In the genomic region with DNA sequence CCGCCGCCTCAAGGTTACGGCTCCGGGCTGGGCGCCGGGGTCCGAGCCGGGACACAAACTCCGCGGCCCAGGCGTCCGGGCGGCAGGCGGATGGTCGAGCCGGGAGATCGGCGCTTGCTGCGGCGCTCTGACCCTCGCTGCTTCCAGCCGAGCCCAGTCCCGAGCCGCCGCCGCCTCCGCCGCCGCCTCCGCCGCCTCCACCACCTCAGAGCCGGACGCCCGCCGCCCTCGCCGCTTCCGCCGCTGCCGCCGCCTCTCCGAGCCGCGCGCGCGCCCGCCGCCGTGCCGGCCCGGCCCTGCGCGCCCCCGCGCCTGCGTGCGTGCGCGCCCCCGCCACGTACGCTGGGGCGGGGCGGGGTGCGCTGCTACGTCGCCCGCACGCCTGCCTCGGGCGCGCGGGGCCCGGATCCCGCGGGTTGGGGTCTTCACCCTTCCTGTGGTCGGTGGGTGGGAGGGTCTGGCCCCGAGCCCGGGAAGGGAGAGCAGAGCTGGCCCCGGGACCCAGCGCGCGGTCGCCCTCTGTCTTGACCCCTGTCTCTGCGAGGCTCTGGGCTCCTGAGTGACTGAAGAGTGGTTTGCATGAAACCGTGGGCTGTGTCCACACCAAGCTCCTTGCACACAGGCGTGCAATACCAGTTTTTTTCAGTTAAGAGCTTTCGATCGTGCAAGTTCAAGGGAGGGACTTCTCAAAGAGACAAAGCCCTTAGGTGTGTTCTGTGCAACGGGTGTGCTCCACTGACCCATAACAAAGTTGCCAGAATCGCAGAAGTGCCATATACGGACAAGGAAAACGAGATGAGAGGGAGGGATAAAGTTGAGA, we compare ENCODE assay signal across 8 cellular contexts. TPM values are rescaled to one million over a fixed set of nuclear protein-coding genes. Genes with fewer than 3 reads are reported as not detected.
DNase-seq lines count a peak whose midpoint lies in the region; ATAC-seq and TF ChIP-seq lines count a peak whose summit lies in the region.

SMURF1 (minus strand) TSS at position 256 of the 820 bp plus-strand sequence. CDS start 328 bp downstream, outside the sequence.

- TF ChIP-seq CTCF in right atrium auricular region (IDR thresholded peaks at IDR 0.05) (peak in 1 of 2 donors; percentile 39), psoas muscle (IDR thresholded peaks at IDR 0.05) (no peak)

- H3K27ac ChIP-seq in right atrium auricular region (peak within 1 kb of the TSS; percentile 94 to 98), psoas muscle (peak within 1 kb of the TSS; percentile 93), urinary bladder (ENCODE audit: low read depth) (peak within 1 kb of the TSS; percentile 99)

- DNase-seq in G401 (ENCODE audit: low spot score) (peak; percentile 67), Kasumi-1 (lab: John Stamatoyannopoulos, UW) (peak; percentile 37 to 48), T follicular helper cell (ENCODE audit: low read depth) (peak; percentile 51), amygdala (lab: John Stamatoyannopoulos, UW) (peak in 50 of 56 donors; percentile 7 to 77 (median 49)), right atrium auricular region (ENCODE audit: low spot score) (peak; percentile 60), psoas muscle (peak; percentile 75 to 86)

- WGBS in psoas muscle, 3 donors, result 0 to 2% (median 0%) methylated on average over 28 to 84 of the region's 94 CpGs
- WGBS in urinary bladder, result under 1% methylated on average over 94 of the region's 94 CpGs

- H3K36me3 ChIP-seq in right atrium auricular region, result no peaks in the 10 kb centered on the region
- H3K36me3 ChIP-seq in psoas muscle (ENCODE audit: insufficient read depth in 1 of 2, low read depth in 1 of 2), result no peaks in the 10 kb centered on the region
- H3K36me3 ChIP-seq in urinary bladder (ENCODE audit: insufficient read depth), result no peaks in the 10 kb centered on the region

- H3K4me3 ChIP-seq in right atrium auricular region, result peak within 1 kb of the TSS; percentile 77 to 100
- peak within 1 kb of the TSS; percentile 99 for H3K4me3 ChIP-seq in psoas muscle
- peak within 1 kb of the TSS; percentile 100 for H3K4me3 ChIP-seq in urinary bladder (ENCODE audit: low read depth, low read length)

- in situ Hi-C loops in G401 (cut with HindIII; ENCODE audit: low sequenced_read_pairs), result no loop called here

- ATAC-seq in GM21737 (IDR thresholded peaks at IDR 0.05; ENCODE audit: unreplicated experiment), result peak; percentile 70
- ATAC-seq in psoas muscle, result peak; percentile 72 to 79 (median 78)

- intact Hi-C loops in psoas muscle (cut with DNase I), result loop anchor here in 1 of 2 donors (5.0 to 10.0 kb wide), 2 partner anchors 67 to 171 kb away; no protein-coding TSS in a partner anchor

- H3K4me1 ChIP-seq in right atrium auricular region, result peaks cover 0 to 38% of the 10 kb centered on the region in 2 donors
- H3K4me1 ChIP-seq in psoas muscle, result peaks cover 19% of the 10 kb centered on the region
- no peaks in the 10 kb centered on the region for H3K4me1 ChIP-seq in urinary bladder (ENCODE audit: insufficient read depth)

- H3K27me3 ChIP-seq in right atrium auricular region, result no peaks in the 10 kb centered on the region
- H3K27me3 ChIP-seq in psoas muscle (ENCODE audit: insufficient read depth in 3 of 3, low read length in 2 of 3), result no peaks in the 10 kb centered on the region

- H3K9me3 ChIP-seq in right atrium auricular region, result no peaks in the 10 kb centered on the region
- no peaks in the 10 kb centered on the region for H3K9me3 ChIP-seq in psoas muscle

RNA-seq across cellular contexts. Expression of gene SMURF1, which starts in this region (rescaled TPM):
- total RNA-seq in G401 (2014; rRNA removed; shearing (Covaris generic)), result 16.7 and 23.0 TPM in 2 replicates
- total RNA-seq in right atrium auricular region, result 10 to 100 TPM in 1 of 2 donors, 1 to 10 TPM in 1; 9.0 to 14.3 TPM
- total RNA-seq in psoas muscle, result 10 to 100 TPM in 3 of 4 donors, 1 to 10 TPM in 1; 8.8 to 16.9 (median 13.2) TPM
- 10 to 100 TPM in 1 of 3 donors, 1 to 10 TPM in 2; 5.8 to 10.2 (median 6.8) TPM for polyA plus RNA-seq in psoas muscle
- 19.7 TPM for total RNA-seq in urinary bladder
- polyA plus RNA-seq in urinary bladder, result 11.6 TPM

Comparison
In these comparisons a context has a peak if more than half of its experiments do, and no peak if none do; other contexts are left out.
1. Peak in every context shown above with its lines: DNase-seq, ATAC-seq, H3K4me3 ChIP-seq and H3K27ac ChIP-seq.